In genomic region chr11:118194835-118195627, GRCh38 we compare ENCODE assay signal across 1 cellular context.
TF ChIP-seq lines count a peak whose summit lies in the region.

No MANE protein-coding gene starts in this region.

TF ChIP-seq in HepG2, 621 proteins besides CTCF, POLR2A, EP300 and RAD21 (continued from another document and continues in another):
- peak; percentile 80; the same call in 1 of the 2 replicates for TF ChIP-seq FOXK1 (CRISPR knock-in tag; IDR thresholded peaks at IDR 0.05; ENCODE audit: borderline replicate concordance, low read depth)
- TF ChIP-seq ZNF512 (CRISPR knock-in tag; IDR thresholded peaks at IDR 0.05): no peak
- 0 out of 2 replicates have a peak, but pooled peaks have one; percentile 46 for TF ChIP-seq SNAPC5 (CRISPR knock-in tag; IDR thresholded peaks at IDR 0.05; ENCODE audit: borderline replicate concordance)
- TF ChIP-seq TGIF2 (CRISPR knock-in tag; IDR thresholded peaks at IDR 0.05): 0 out of 2 replicates have a peak, but pooled peaks have one; percentile 59
- no peak for TF ChIP-seq CENPX (CRISPR knock-in tag; IDR thresholded peaks at IDR 0.05)
- TF ChIP-seq TFAP4 (IDR thresholded peaks at IDR 0.05; ENCODE audit: borderline replicate concordance, low read depth): peak; percentile 100
- TF ChIP-seq NAIF1 (CRISPR knock-in tag; IDR thresholded peaks at IDR 0.05; ENCODE audit: borderline replicate concordance): 0 out of 2 replicates have a peak, but pooled peaks have one; percentile 13
- TF ChIP-seq CHD2 (IDR thresholded peaks at IDR 0.05; ENCODE audit: low read depth, low read length): peak; percentile 13; the same call in 1 of the 2 replicates
- TF ChIP-seq KLF11 (CRISPR knock-in tag; IDR thresholded peaks at IDR 0.05): peak; percentile 26; the same call in 1 of the 2 replicates
- peak; percentile 67; the same call in 1 of the 2 replicates for TF ChIP-seq ZSCAN20 (CRISPR knock-in tag; IDR thresholded peaks at IDR 0.05; ENCODE audit: borderline replicate concordance)
- TF ChIP-seq TARDBP (CRISPR knock-in tag; IDR thresholded peaks at IDR 0.05): peak; percentile 62
- peak; percentile 93 for TF ChIP-seq ZMYM4 (CRISPR knock-in tag; IDR thresholded peaks at IDR 0.05)
- peak; percentile 63; the same call in 1 of the 2 replicates for TF ChIP-seq ZNF230 (CRISPR knock-in tag; IDR thresholded peaks at IDR 0.05)
- 0 out of 2 replicates have a peak, but pooled peaks have one; percentile 30 for TF ChIP-seq TRIM24 (CRISPR knock-in tag; IDR thresholded peaks at IDR 0.05)
- peak; percentile 72; the same call in 1 of the 2 replicates for TF ChIP-seq ETV5 (CRISPR knock-in tag; IDR thresholded peaks at IDR 0.05; ENCODE audit: borderline replicate concordance)
- TF ChIP-seq, protein P1, sequence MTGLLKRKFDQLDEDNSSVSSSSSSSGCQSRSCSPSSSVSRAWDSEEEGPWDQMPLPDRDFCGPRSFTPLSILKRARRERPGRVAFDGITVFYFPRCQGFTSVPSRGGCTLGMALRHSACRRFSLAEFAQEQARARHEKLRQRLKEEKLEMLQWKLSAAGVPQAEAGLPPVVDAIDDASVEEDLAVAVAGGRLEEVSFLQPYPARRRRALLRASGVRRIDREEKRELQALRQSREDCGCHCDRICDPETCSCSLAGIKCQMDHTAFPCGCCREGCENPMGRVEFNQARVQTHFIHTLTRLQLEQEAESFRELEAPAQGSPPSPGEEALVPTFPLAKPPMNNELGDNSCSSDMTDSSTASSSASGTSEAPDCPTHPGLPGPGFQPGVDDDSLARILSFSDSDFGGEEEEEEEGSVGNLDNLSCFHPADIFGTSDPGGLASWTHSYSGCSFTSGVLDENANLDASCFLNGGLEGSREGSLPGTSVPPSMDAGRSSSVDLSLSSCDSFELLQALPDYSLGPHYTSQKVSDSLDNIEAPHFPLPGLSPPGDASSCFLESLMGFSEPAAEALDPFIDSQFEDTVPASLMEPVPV (CRISPR knock-in tag; IDR thresholded peaks at IDR 0.05): peak; percentile 63; the same call in 1 of the 2 replicates
- TF ChIP-seq, protein P2, sequence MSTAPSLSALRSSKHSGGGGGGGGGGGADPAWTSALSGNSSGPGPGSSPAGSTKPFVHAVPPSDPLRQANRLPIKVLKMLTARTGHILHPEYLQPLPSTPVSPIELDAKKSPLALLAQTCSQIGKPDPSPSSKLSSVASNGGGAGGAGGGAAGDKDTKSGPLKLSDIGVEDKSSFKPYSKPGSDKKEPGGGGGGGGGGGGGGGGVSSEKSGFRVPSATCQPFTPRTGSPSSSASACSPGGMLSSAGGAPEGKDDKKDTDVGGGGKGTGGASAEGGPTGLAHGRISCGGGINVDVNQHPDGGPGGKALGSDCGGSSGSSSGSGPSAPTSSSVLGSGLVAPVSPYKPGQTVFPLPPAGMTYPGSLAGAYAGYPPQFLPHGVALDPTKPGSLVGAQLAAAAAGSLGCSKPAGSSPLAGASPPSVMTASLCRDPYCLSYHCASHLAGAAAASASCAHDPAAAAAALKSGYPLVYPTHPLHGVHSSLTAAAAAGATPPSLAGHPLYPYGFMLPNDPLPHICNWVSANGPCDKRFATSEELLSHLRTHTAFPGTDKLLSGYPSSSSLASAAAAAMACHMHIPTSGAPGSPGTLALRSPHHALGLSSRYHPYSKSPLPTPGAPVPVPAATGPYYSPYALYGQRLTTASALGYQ (CRISPR knock-in tag; IDR thresholded peaks at IDR 0.05): peak; percentile 48; the same call in 1 of the 2 replicates
- TF ChIP-seq KDM2A (CRISPR knock-in tag; IDR thresholded peaks at IDR 0.05; ENCODE audit: borderline replicate concordance, low read depth): peak; percentile 54; the same call in 1 of the 2 replicates
- TF ChIP-seq, protein P3, sequence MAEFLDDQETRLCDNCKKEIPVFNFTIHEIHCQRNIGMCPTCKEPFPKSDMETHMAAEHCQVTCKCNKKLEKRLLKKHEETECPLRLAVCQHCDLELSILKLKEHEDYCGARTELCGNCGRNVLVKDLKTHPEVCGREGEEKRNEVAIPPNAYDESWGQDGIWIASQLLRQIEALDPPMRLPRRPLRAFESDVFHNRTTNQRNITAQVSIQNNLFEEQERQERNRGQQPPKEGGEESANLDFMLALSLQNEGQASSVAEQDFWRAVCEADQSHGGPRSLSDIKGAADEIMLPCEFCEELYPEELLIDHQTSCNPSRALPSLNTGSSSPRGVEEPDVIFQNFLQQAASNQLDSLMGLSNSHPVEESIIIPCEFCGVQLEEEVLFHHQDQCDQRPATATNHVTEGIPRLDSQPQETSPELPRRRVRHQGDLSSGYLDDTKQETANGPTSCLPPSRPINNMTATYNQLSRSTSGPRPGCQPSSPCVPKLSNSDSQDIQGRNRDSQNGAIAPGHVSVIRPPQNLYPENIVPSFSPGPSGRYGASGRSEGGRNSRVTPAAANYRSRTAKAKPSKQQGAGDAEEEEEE (CRISPR knock-in tag; IDR thresholded peaks at IDR 0.05; ENCODE audit: borderline replicate concordance): peak; percentile 75; the same call in 1 of the 2 replicates
- TF ChIP-seq ERF (CRISPR knock-in tag; IDR thresholded peaks at IDR 0.05): peak; percentile 51; the same call in 1 of the 2 replicates
- 0 out of 2 replicates have a peak, but pooled peaks have one; percentile 11 for TF ChIP-seq PBX2 (CRISPR knock-in tag; IDR thresholded peaks at IDR 0.05)
- peak; percentile 74 for TF ChIP-seq SPEN (CRISPR knock-in tag; IDR thresholded peaks at IDR 0.05; ENCODE audit: low read depth)
- TF ChIP-seq ZMYM2 (CRISPR knock-in tag; IDR thresholded peaks at IDR 0.05): 0 out of 2 replicates have a peak, but pooled peaks have one; percentile 18
- TF ChIP-seq, protein P4, sequence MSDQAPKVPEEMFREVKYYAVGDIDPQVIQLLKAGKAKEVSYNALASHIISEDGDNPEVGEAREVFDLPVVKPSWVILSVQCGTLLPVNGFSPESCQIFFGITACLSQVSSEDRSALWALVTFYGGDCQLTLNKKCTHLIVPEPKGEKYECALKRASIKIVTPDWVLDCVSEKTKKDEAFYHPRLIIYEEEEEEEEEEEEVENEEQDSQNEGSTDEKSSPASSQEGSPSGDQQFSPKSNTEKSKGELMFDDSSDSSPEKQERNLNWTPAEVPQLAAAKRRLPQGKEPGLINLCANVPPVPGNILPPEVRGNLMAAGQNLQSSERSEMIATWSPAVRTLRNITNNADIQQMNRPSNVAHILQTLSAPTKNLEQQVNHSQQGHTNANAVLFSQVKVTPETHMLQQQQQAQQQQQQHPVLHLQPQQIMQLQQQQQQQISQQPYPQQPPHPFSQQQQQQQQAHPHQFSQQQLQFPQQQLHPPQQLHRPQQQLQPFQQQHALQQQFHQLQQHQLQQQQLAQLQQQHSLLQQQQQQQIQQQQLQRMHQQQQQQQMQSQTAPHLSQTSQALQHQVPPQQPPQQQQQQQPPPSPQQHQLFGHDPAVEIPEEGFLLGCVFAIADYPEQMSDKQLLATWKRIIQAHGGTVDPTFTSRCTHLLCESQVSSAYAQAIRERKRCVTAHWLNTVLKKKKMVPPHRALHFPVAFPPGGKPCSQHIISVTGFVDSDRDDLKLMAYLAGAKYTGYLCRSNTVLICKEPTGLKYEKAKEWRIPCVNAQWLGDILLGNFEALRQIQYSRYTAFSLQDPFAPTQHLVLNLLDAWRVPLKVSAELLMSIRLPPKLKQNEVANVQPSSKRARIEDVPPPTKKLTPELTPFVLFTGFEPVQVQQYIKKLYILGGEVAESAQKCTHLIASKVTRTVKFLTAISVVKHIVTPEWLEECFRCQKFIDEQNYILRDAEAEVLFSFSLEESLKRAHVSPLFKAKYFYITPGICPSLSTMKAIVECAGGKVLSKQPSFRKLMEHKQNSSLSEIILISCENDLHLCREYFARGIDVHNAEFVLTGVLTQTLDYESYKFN (CRISPR knock-in tag; conservative IDR thresholded peaks at IDR 0.05): peak; percentile 92
- TF ChIP-seq, protein P5, sequence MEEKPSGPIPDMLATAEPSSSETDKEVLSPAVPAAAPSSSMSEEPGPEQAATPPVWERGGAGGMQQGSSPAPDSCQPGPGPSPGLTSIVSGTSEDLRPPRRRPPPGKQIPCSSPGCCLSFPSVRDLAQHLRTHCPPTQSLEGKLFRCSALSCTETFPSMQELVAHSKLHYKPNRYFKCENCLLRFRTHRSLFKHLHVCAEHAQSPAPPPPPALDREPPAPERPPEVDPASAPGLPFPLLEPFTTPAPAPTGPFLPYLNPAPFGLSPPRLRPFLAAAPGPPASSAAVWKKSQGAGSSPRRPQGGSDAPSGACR (CRISPR knock-in tag; IDR thresholded peaks at IDR 0.05): peak; percentile 77
- TF ChIP-seq BCL6 (CRISPR knock-in tag; IDR thresholded peaks at IDR 0.05): peak; percentile 62
- TF ChIP-seq ARNT2 (CRISPR knock-in tag; IDR thresholded peaks at IDR 0.05; ENCODE audit: low read depth): 0 out of 2 replicates have a peak, but pooled peaks have one; percentile 24
- TF ChIP-seq ZFP36L1 (CRISPR knock-in tag; IDR thresholded peaks at IDR 0.05): peak; percentile 66; the same call in 1 of the 2 replicates
- peak; percentile 68 for TF ChIP-seq IKZF5 (CRISPR knock-in tag; IDR thresholded peaks at IDR 0.05)
- peak; percentile 69; the same call in 1 of the 2 replicates for TF ChIP-seq HMG20A (CRISPR knock-in tag; IDR thresholded peaks at IDR 0.05; ENCODE audit: borderline replicate concordance)
- TF ChIP-seq ZNF232 (CRISPR knock-in tag; IDR thresholded peaks at IDR 0.05; ENCODE audit: borderline replicate concordance): no peak; the same call in 1 of the 2 replicates
- TF ChIP-seq ZNF20 (CRISPR knock-in tag; IDR thresholded peaks at IDR 0.05): no peak
- TF ChIP-seq SSRP1 (CRISPR knock-in tag; IDR thresholded peaks at IDR 0.05): no peak
- TF ChIP-seq ZSCAN22 (CRISPR knock-in tag; IDR thresholded peaks at IDR 0.05): no peak
- TF ChIP-seq MEF2D (CRISPR knock-in tag; IDR thresholded peaks at IDR 0.05): peak; percentile 89
- peak; percentile 45; the same call in 1 of the 2 replicates for TF ChIP-seq ATF7 (IDR thresholded peaks at IDR 0.05)
- peak; percentile 89 for TF ChIP-seq ATF7 (CRISPR knock-in tag; IDR thresholded peaks at IDR 0.05)
- TF ChIP-seq HMGXB3 (CRISPR knock-in tag; IDR thresholded peaks at IDR 0.05; ENCODE audit: borderline replicate concordance): peak; percentile 68; the same call in 1 of the 2 replicates
